In the genomic region with DNA sequence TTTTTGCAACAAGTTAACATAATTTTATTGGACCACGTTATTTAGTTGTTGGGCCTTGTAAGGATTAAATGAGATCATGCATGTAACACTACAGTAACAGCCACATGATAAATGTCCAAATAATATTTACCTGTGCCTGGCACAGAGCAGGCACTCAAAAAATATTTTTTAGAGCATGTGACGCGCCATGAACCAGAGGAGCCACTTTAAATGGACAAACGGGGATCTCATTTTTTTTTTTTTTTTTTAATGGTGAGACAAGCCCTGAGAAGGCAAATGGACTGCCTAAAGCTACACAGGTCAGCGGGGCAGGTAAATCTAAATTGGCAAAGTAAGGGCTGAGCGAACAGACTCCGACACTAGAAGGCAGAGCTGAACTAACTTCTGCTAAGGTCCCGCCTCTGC, we compare ENCODE assay signal across 8 cellular contexts. TPM values are rescaled to one million over a fixed set of nuclear protein-coding genes. Genes with fewer than 3 reads are reported as not detected.
A peak's percentile ranks its signal among the peaks of the same experiment; 100 is the strongest.
DNase-seq lines count a peak whose midpoint lies in the region; ATAC-seq and TF ChIP-seq lines count a peak whose summit lies in the region.

No MANE protein-coding gene starts in this region.

- TF ChIP-seq CTCF in A673 (conservative IDR thresholded peaks at IDR 0.05; ENCODE audit: low read depth, low read length) (no peak), HL-60 (IDR thresholded peaks at IDR 0.05; ENCODE audit: insufficient read depth, low read length) (no peak), mammary epithelial cell (conservative IDR thresholded peaks at IDR 0.05 in 1 of 2, IDR thresholded peaks at IDR 0.05 in 1 of 2; ENCODE audit: extremely low read depth in 1 of 2, insufficient read depth in 1 of 2, low read depth in 1 of 2, low read length in 2 of 2) (no peak)

- BruUV-seq in A673 (replicated peaks; lab: Mats Ljungman, UMichigan) (no TSS peak), mammary epithelial cell (replicated peaks; lab: Mats Ljungman, UMichigan) (TSS peak; percentile 41)

- peak overlapping the region; percentile 40 for H2AFZ ChIP-seq in mammary epithelial cell (ENCODE audit: low read depth, low read length)

- peaks cover 37% of the 10 kb centered on the region for H3K36me3 ChIP-seq in A673 (ENCODE audit: insufficient read depth, low read length, poor library complexity, severe bottlenecking)
- H3K36me3 ChIP-seq in mammary epithelial cell (ENCODE audit: insufficient read depth, low read length): peaks cover 29% of the 10 kb centered on the region
- peaks cover 32% of the 10 kb centered on the region for H3K36me3 ChIP-seq in muscle layer of colon (ENCODE audit: insufficient read depth, low read length)

- H3K4me1 ChIP-seq in A673 (ENCODE audit: insufficient read depth, low read length, poor library complexity, severe bottlenecking): peaks cover 39% of the 10 kb centered on the region
- H3K4me1 ChIP-seq in mammary epithelial cell (ENCODE audit: insufficient read depth, low read length): peaks cover 25% of the 10 kb centered on the region
- H3K4me1 ChIP-seq in muscle layer of colon (ENCODE audit: insufficient read depth, low read length): peaks cover 34% of the 10 kb centered on the region

- H4K20me1 ChIP-seq in mammary epithelial cell (ENCODE audit: insufficient read depth, low read length): peaks cover 2% of the 10 kb centered on the region

- WGBS in mammary epithelial cell (ENCODE audit: low coverage, missing lambda C conversion rate): 4% methylated on average over 8 of the region's 8 CpGs

- DNase-seq in A673 (ENCODE audit: low spot score) (no peak), HL-60 (ENCODE audit: low read depth in 1 of 2, low spot score in 1 of 2) (no peak), mammary epithelial cell (no peak), NCI-H82 (lab: John Stamatoyannopoulos, UW) (no peak), NCI-H2171 (lab: John Stamatoyannopoulos, UW) (no peak)

- H3K4me2 ChIP-seq in mammary epithelial cell (ENCODE audit: insufficient read depth, low read depth, low read length): peak overlapping the region; percentile 80

- dilution Hi-C loops in mammary epithelial cell (cut with HindIII; ENCODE audit: low sequenced_read_pairs): loop anchor here (5.0 kb wide), 1 partner anchor 77 kb away; no protein-coding TSS in a partner anchor

- intact Hi-C loops in A673 (cut with micrococcal nuclease; ENCODE audit: unreplicated experiment): loop anchor here (1.0 kb wide), 1 partner anchor 24 kb away; a partner anchor contains a TSS
- intact Hi-C loops in mammary epithelial cell (cut with micrococcal nuclease): loop anchor here (1.0 kb wide), 3 partner anchors 29 to 99 kb away; no protein-coding TSS in a partner anchor

- in situ Hi-C loops in mammary epithelial cell (cut with MboI; ENCODE audit: low sequenced_read_pairs in 2 of 2): no loop called here

- ATAC-seq in HG02870 (IDR thresholded peaks at IDR 0.05; ENCODE audit: unreplicated experiment) (no peak), HG03135 (IDR thresholded peaks at IDR 0.05; ENCODE audit: unreplicated experiment) (no peak)

- H3K4me3 ChIP-seq in A673 (ENCODE audit: low read depth, low read length, poor library complexity, severe bottlenecking): peak overlapping the region; percentile 87
- H3K4me3 ChIP-seq in HL-60 (replicated peaks; ENCODE audit: insufficient read depth, low read length): peak overlapping the region; percentile 17
- peak overlapping the region; percentile 32 to 40 (median 39) for H3K4me3 ChIP-seq in mammary epithelial cell (replicated peaks in 1 of 3; ENCODE audit: insufficient read depth in 1 of 3, low read depth in 2 of 3, low read length in 3 of 3)
- H3K4me3 ChIP-seq in muscle layer of colon (ENCODE audit: low read depth in 1 of 2, low read length in 2 of 2): peak overlapping the region in 1 of 2 donors; percentile 86

- H3K27ac ChIP-seq in A673 (ENCODE audit: low read depth, low read length, poor library complexity, severe bottlenecking) (peak overlapping the region; percentile 13), HL-60 (replicated peaks) (peak overlapping the region; percentile 92), mammary epithelial cell (ENCODE audit: insufficient read depth, low read depth, low read length) (peak overlapping the region; percentile 93), muscle layer of colon (ENCODE audit: low read depth, low read length) (no peak overlapping the region)

- H3K79me2 ChIP-seq in mammary epithelial cell (ENCODE audit: insufficient read depth, low read length): peaks cover 42% of the 10 kb centered on the region

- H3K9me3 ChIP-seq in A673 (ENCODE audit: low read depth, low read length, poor library complexity, severe bottlenecking): no peaks in the 10 kb centered on the region
- H3K9me3 ChIP-seq in mammary epithelial cell (replicated peaks; ENCODE audit: insufficient read depth, low read length): no peaks in the 10 kb centered on the region
- no peaks in the 10 kb centered on the region for H3K9me3 ChIP-seq in muscle layer of colon (ENCODE audit: low read length)

- POLR2A ChIA-PET in A673 (lab: Charles Lee; ENCODE audit: low non-redundant PET): no interaction called here

- H3K9ac ChIP-seq in mammary epithelial cell (ENCODE audit: insufficient read depth, low read length) (peak overlapping the region; percentile 43), muscle layer of colon (ENCODE audit: low read length) (peak overlapping the region; percentile 54)

- H3K27me3 ChIP-seq in A673 (replicated peaks; ENCODE audit: insufficient read depth, low read depth, low read length, poor library complexity) (no peaks in the 10 kb centered on the region), HL-60 (ENCODE audit: insufficient read depth, poor library complexity, severe bottlenecking) (no peaks in the 10 kb centered on the region), mammary epithelial cell (ENCODE audit: insufficient read depth, low read length) (no peaks in the 10 kb centered on the region), muscle layer of colon (ENCODE audit: control insufficient read depth in 1 of 2, insufficient read depth in 2 of 2, low read length in 2 of 2) (no peaks in the 10 kb centered on the region)

- CTCF ChIA-PET in A673 (lab: Charles Lee) (interaction anchor here (0.5 to 0.7 kb wide), 4 partner anchors 11 to 176 kb away, joined by 3 to 13 read pairs (median 6); no protein-coding TSS in a partner anchor), mammary epithelial cell (lab: Charles Lee; ENCODE audit: low non-redundant PET) (interaction anchor here (0.5 to 1.2 kb wide), 2 partner anchors 14 to 47 kb away, joined by 3 read pairs; no protein-coding TSS in a partner anchor)

RNA-seq across cellular contexts. Expression of a gene that starts 0.8 kb away (rescaled TPM):
- 2,479 and 2,559 TPM in 2 replicates for total RNA-seq in A673 (2021)
- total RNA-seq in mammary epithelial cell: 1,000 to 10,000 TPM in 1 of 2 donors, 100 to 1,000 TPM in 1; 530 to 2,153 TPM
- polyA plus RNA-seq in mammary epithelial cell: 3,946 TPM
- 789 TPM for polyA minus RNA-seq in mammary epithelial cell

RNA-seq across cellular contexts. Expression of a gene that starts 14.4 kb away (rescaled TPM):
- total RNA-seq in A673 (2021): not detected in 2 replicates
- not detected for total RNA-seq in mammary epithelial cell
- not detected for polyA plus RNA-seq in mammary epithelial cell
- polyA minus RNA-seq in mammary epithelial cell: not detected

RNA-seq across cellular contexts. Expression of a gene that starts 14.7 kb away (rescaled TPM):
- total RNA-seq in A673 (2021): not detected in 2 replicates
- not detected for total RNA-seq in mammary epithelial cell
- polyA plus RNA-seq in mammary epithelial cell: not detected
- polyA minus RNA-seq in mammary epithelial cell: not detected

RNA-seq across cellular contexts. Expression of a gene that starts 17.9 kb away (rescaled TPM):
- total RNA-seq in A673 (2021): 14.4 and 17.8 TPM in 2 replicates
- under 1 TPM in 1 of 2 donors, not detected in 1; 0.40 TPM for total RNA-seq in mammary epithelial cell
- 0.08 TPM for polyA plus RNA-seq in mammary epithelial cell
- not detected for polyA minus RNA-seq in mammary epithelial cell

RNA-seq across cellular contexts. Expression of a gene that starts 23.8 kb away (rescaled TPM):
- total RNA-seq in A673 (2021): 159 and 164 TPM in 2 replicates
- 100 to 1,000 TPM in 1 of 2 donors, 10 to 100 TPM in 1; 45.5 to 121 TPM for total RNA-seq in mammary epithelial cell
- 76.4 TPM for polyA plus RNA-seq in mammary epithelial cell
- 53.0 TPM for polyA minus RNA-seq in mammary epithelial cell
